1 cellular context compared by ENCODE assay signal in the genomic region with DNA sequence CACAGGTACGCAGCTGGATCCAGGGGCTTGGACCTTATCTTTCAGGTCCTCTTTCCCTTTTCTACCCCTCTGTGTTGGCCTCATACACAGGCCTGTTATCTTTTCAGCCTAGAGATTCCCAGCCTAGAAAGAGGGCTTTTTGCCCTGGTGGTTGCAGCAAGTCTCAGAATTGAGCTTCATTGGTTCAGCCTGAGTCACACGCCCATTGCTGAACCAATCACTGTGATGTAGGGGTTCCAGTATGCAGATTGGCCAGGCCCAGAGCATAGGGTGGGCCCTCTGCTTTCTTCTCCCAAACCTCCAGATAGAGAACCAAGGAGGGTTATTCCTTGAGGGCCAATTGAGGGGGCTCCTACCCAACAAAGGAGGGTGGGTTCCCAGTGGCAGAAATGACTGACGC.
TF ChIP-seq lines count a peak whose summit lies in the region.

No MANE protein-coding gene starts in this region.

TF ChIP-seq in GM12878, 131 proteins besides CTCF, POLR2A, EP300 and RAD21:
- TF ChIP-seq FOS (IDR thresholded peaks at IDR 0.05; ENCODE audit: borderline replicate concordance, extremely low read depth, insufficient read length): no peak
- TF ChIP-seq, protein P1, sequence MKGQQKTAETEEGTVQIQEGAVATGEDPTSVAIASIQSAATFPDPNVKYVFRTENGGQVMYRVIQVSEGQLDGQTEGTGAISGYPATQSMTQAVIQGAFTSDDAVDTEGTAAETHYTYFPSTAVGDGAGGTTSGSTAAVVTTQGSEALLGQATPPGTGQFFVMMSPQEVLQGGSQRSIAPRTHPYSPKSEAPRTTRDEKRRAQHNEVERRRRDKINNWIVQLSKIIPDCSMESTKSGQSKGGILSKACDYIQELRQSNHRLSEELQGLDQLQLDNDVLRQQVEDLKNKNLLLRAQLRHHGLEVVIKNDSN (IDR thresholded peaks at IDR 0.05; ENCODE audit: borderline replicate concordance, extremely low read length, insufficient read depth, low read depth, low read length): peak; percentile 54
